Comparison of ENCODE assay signal across 8 cellular contexts in the genomic region with DNA sequence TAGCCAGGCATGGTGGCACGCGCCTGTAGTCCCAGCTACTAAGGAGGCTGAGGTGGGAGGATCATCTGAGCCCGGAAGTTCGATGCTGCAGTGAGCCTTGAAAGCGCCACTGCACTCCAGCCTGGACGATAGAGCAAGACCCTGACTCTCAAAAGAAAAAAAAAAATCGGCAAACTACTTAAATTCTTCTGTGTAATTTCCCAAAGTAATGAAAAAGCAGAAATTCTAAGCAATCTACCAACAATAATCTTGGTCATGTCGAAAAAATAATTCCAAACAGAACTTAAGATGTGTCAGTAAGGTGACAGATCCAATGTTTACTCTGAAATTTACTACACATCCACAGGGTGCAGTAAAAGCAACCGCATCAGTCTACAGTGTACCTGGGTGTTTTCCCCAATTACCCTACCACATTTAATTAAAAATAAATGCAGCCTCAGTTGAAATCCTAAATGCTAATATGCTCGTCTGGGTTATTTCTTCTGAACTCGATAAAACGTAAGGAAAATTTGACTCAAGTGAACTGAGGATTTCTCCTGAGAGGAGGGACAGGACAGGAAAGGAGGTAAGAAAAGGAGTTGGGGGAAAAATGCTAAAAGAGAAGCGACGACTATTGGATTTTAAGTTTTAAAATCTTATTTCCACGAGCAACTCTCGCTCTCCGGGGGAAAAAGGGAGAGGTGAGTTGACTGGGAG. TPM values are rescaled to one million over a fixed set of nuclear protein-coding genes. Genes with fewer than 3 reads are reported as not detected.
DNase-seq lines count a peak whose midpoint lies in the region; ATAC-seq and TF ChIP-seq lines count a peak whose summit lies in the region.

No MANE protein-coding gene starts in this region.

- peak overlapping the region; percentile 100 for H3K4me3 ChIP-seq in AG04450 (ENCODE audit: low read depth, low read length)
- peak overlapping the region; percentile 82 to 100 for H3K4me3 ChIP-seq in mesenchymal stem cell (ENCODE audit: insufficient read depth in 1 of 2, low read depth in 1 of 2, low read length in 2 of 2)
- H3K4me3 ChIP-seq in urinary bladder (ENCODE audit: low read depth, low read length), result peak overlapping the region; percentile 84

- no peaks in the 10 kb centered on the region for H3K27me3 ChIP-seq in AG04450 (ENCODE audit: control insufficient read depth, insufficient read depth, low read length)
- no peaks in the 10 kb centered on the region for H3K27me3 ChIP-seq in mesenchymal stem cell (ENCODE audit: control insufficient read depth in 1 of 2, insufficient read depth in 1 of 2, low read length in 2 of 2)

- ATAC-seq in HG03457 (IDR thresholded peaks at IDR 0.05; ENCODE audit: unreplicated experiment), result no peak

- H3K36me3 ChIP-seq in mesenchymal stem cell (ENCODE audit: control insufficient read depth in 1 of 2, insufficient read depth in 2 of 2, low read depth in 1 of 2, low read length in 2 of 2) (peaks cover 3% of the 10 kb centered on the region in 2 experiments), urinary bladder (ENCODE audit: insufficient read depth) (no peaks in the 10 kb centered on the region)

- peaks cover 4% of the 10 kb centered on the region for H3K79me1 ChIP-seq in mesenchymal stem cell (replicated peaks; ENCODE audit: low read length, poor library complexity, severe bottlenecking)

- no peak overlapping the region for H3K14ac ChIP-seq in mesenchymal stem cell (ENCODE audit: low read length in 2 of 2)

- H2AFZ ChIP-seq in mesenchymal stem cell (ENCODE audit: low read depth, low read length), result peak overlapping the region; percentile 47

- H3K27ac ChIP-seq in AG04450 (ENCODE audit: low read depth, low read length) (peak overlapping the region; percentile 91), mesenchymal stem cell (ENCODE audit: low read length, poor library complexity, severe bottlenecking) (peak overlapping the region; percentile 41), urinary bladder (ENCODE audit: low read depth) (peak overlapping the region; percentile 86)

- no peak for DNase-seq in AG04450 (ENCODE audit: low read depth, low spot score)
- peak; percentile 47 for DNase-seq in GM13977 (ENCODE audit: low spot score)
- peak; percentile 7 for DNase-seq in NCI-H748 treated with DMSO at 0.1 percent for 48 hours (lab: John Stamatoyannopoulos, UW)
- peak; percentile 23 for DNase-seq in central memory CD4-positive, alpha-beta T cell
- DNase-seq in mesenchymal stem cell, result no peak
- DNase-seq in GOT3 (lab: John Stamatoyannopoulos, UW), result no peak

- CTCF ChIA-PET in AG04450 (lab: Charles Lee), result interaction anchor here (0.5 to 0.7 kb wide), 5 partner anchors 12 to 89 kb away, joined by 3 read pairs; no protein-coding TSS in a partner anchor

- TF ChIP-seq CTCF in AG04450 (IDR thresholded peaks at IDR 0.05; ENCODE audit: low read depth, low read length) (no peak), GM13977 (IDR thresholded peaks at IDR 0.05; ENCODE audit: extremely low read depth, insufficient read depth, missing control alignments) (no peak)

- no peak overlapping the region for H2AK5ac ChIP-seq in mesenchymal stem cell (ENCODE audit: low read length, severe bottlenecking)

- H3K4me1 ChIP-seq in mesenchymal stem cell (ENCODE audit: control insufficient read depth, insufficient read depth, low read depth, low read length), result peaks cover 8% of the 10 kb centered on the region
- H3K4me1 ChIP-seq in urinary bladder (ENCODE audit: insufficient read depth), result no peaks in the 10 kb centered on the region

- WGBS in mesenchymal stem cell, result 33% methylated on average over 17 of the region's 17 CpGs
- WGBS in urinary bladder, result 30% methylated on average over 17 of the region's 17 CpGs

- H2BK12ac ChIP-seq in mesenchymal stem cell (ENCODE audit: low read length in 2 of 2), result no peak overlapping the region

- H4K91ac ChIP-seq in mesenchymal stem cell (ENCODE audit: low read length), result no peak overlapping the region

- H2BK15ac ChIP-seq in mesenchymal stem cell (ENCODE audit: low read depth, poor library complexity, severe bottlenecking), result no peak overlapping the region

- H3K18ac ChIP-seq in mesenchymal stem cell (ENCODE audit: low read depth in 1 of 2, low read length in 2 of 2), result no peak overlapping the region

- no peak overlapping the region for H3K23ac ChIP-seq in mesenchymal stem cell (ENCODE audit: low read length in 2 of 2)

- H2BK120ac ChIP-seq in mesenchymal stem cell (ENCODE audit: low read depth, low read length), result no peak overlapping the region

- H4K8ac ChIP-seq in mesenchymal stem cell (ENCODE audit: low read length), result no peak overlapping the region

- H3K9me3 ChIP-seq in AG04450 (ENCODE audit: control insufficient read depth, insufficient read depth, low read length), result no peaks in the 10 kb centered on the region; the same call in 1 of the 2 replicates
- no peaks in the 10 kb centered on the region for H3K9me3 ChIP-seq in mesenchymal stem cell (ENCODE audit: control insufficient read depth, low read length)

- peak overlapping the region; percentile 49 for H3K4me2 ChIP-seq in mesenchymal stem cell (ENCODE audit: low read length, poor library complexity, severe bottlenecking)

- no peak overlapping the region for H2BK5ac ChIP-seq in mesenchymal stem cell (ENCODE audit: low read depth, low read length, poor library complexity, severe bottlenecking)

- POLR2A ChIA-PET in AG04450 (lab: Yijun Ruan, JAX), result interaction anchor here (0.6 kb wide), 1 partner anchor 66 kb away, joined by 4 read pairs; no protein-coding TSS in a partner anchor

- peak overlapping the region; percentile 98 for H3K9ac ChIP-seq in mesenchymal stem cell (ENCODE audit: low read length)

- peak overlapping the region in 1 of 2 experiments; percentile 10 for H3K4ac ChIP-seq in mesenchymal stem cell (ENCODE audit: low read depth in 1 of 2, low read length in 2 of 2)

- in situ Hi-C loops in GM13977 (cut with MboI; ENCODE audit: low pct_unique_long_range_greater_than_20kb, low sequenced_read_pairs, unreplicated experiment), result no loop called here

RNA-seq across cellular contexts. Expression of gene EPRS1, which starts 0.8 kb away (rescaled TPM):
- polyA plus RNA-seq in AG04450 (2011; rRNA removed) (129 and 146 TPM in 2 replicates), urinary bladder (33.7 TPM)
- 131 and 143 TPM in 2 replicates for polyA minus RNA-seq in AG04450 (2011; rRNA and poly(A)+ RNA removed)
- 68.3 TPM for polyA plus RNA-seq in mesenchymal stem cell (2013, experiment 1 of 2)
- 68.8 TPM for polyA plus RNA-seq in mesenchymal stem cell (2013, experiment 2 of 2)
- 112 TPM for total RNA-seq in urinary bladder

RNA-seq across cellular contexts. Expression of gene BPNT1, which starts 44.1 kb away (rescaled TPM):
- polyA plus RNA-seq in AG04450 (2011; rRNA removed), result 46.6 and 54.1 TPM in 2 replicates
- 39.0 and 39.4 TPM in 2 replicates for polyA minus RNA-seq in AG04450 (2011; rRNA and poly(A)+ RNA removed)
- polyA plus RNA-seq in mesenchymal stem cell (2013, experiment 1 of 2), result 16.8 TPM
- 17.3 TPM for polyA plus RNA-seq in mesenchymal stem cell (2013, experiment 2 of 2)
- total RNA-seq in urinary bladder, result 24.3 TPM
- polyA plus RNA-seq in urinary bladder, result 16.5 TPM

RNA-seq across cellular contexts. Expression of gene IARS2, which starts 48.4 kb away (rescaled TPM):
- 33.8 and 34.6 TPM in 2 replicates for polyA plus RNA-seq in AG04450 (2011; rRNA removed)
- 18.6 and 23.2 TPM in 2 replicates for polyA minus RNA-seq in AG04450 (2011; rRNA and poly(A)+ RNA removed)
- polyA plus RNA-seq in mesenchymal stem cell (2013, experiment 1 of 2), result 44.2 TPM
- 45.2 TPM for polyA plus RNA-seq in mesenchymal stem cell (2013, experiment 2 of 2)
- 71.1 TPM for total RNA-seq in urinary bladder
- 50.3 TPM for polyA plus RNA-seq in urinary bladder

Comparison
In these comparisons a context has a peak if more than half of its experiments do, and no peak if none do; other contexts are left out.
1. DNase-seq: peak in GM13977 (single experiment), NCI-H748 treated with DMSO at 0.1 percent for 48 hours (single experiment) and central memory CD4-positive, alpha-beta T cell (single experiment); none in AG04450 (single experiment), mesenchymal stem cell (single experiment) and GOT3 (single experiment).
2. H3K27ac ChIP-seq: peak in every context shown above with its lines; median percentile 91 in AG04450; 86 in urinary bladder; 41 in mesenchymal stem cell.
3. Peak in every context shown above with its lines, with median percentiles within 50 percentile points of each other: H3K4me3 ChIP-seq.